ENCODE assay signal across 26 cellular contexts in genomic region chr1:78760858-78761257, GRCh38.
DNase-seq lines count a peak whose midpoint lies in the region; ATAC-seq and TF ChIP-seq lines count a peak whose summit lies in the region.
"Had no signal": no experiment of that assay in that cellular context is flagged by ENCODE, and none has a peak within 500 bp of the region (broad histone marks: within the 10 kb centered on the region; RNA-seq: fewer than 3 reads in every experiment).

No MANE protein-coding gene starts in this region.

- no peak overlapping the region for H3K27ac Mint-ChIP-seq in HFFc6
- no peak overlapping the region for H3K27ac Mint-ChIP-seq in activated CD4-positive, alpha-beta memory T cell treated with anti-CD3 and anti-CD28 coated beads for 36 hours
- no peak overlapping the region for H3K27ac Mint-ChIP-seq in activated CD4-positive, alpha-beta memory T cell treated with anti-CD3 and anti-CD28 coated beads, Interleukin-2, amount 10 ng/mL, durations not matched to agents 7 days and 5 days
- H3K27ac Mint-ChIP-seq: activated naive CD8-positive, alpha-beta T cell treated with anti-CD3 and anti-CD28 coated beads, Interleukin-2, amount 10 ng/mL, durations not matched to agents 7 days and 5 days; stimulated activated effector memory CD8-positive, alpha-beta T cell treated with anti-CD3 and anti-CD28 coated beads, Interleukin-12 subunit alpha, Interleukin-12 subunit beta, amount 100 ng/mL, for 72 hours had no signal

- CTCF ChIA-PET in A673 (lab: Charles Lee): no interaction called here
- CTCF ChIA-PET in activated CD4-positive, alpha-beta memory T cell treated with anti-CD3 and anti-CD28 coated beads for 36 hours (lab: Charles Lee): no interaction called here
- CTCF ChIA-PET in activated CD4-positive, alpha-beta memory T cell treated with anti-CD3 and anti-CD28 coated beads, Interleukin-2, amount 10 ng/mL, durations not matched to agents 7 days and 5 days (lab: Charles Lee): no interaction called here

- H3K27ac ChIP-seq in A673 (ENCODE audit: low read depth, low read length, poor library complexity, severe bottlenecking) (no peak overlapping the region), RWPE2 (ENCODE audit: poor library complexity, severe bottlenecking) (no peak overlapping the region)
- H3K27ac ChIP-seq: BLaER1, foreskin keratinocyte, heart right ventricle, pancreas had no signal

- peaks cover 11% of the 10 kb centered on the region for H3K4me1 Mint-ChIP-seq in HFFc6 (ENCODE audit: low read depth)
- no peaks in the 10 kb centered on the region for H3K4me1 Mint-ChIP-seq in activated CD4-positive, alpha-beta memory T cell treated with anti-CD3 and anti-CD28 coated beads for 36 hours (ENCODE audit: low read depth)
- no peaks in the 10 kb centered on the region for H3K4me1 Mint-ChIP-seq in activated CD4-positive, alpha-beta memory T cell treated with anti-CD3 and anti-CD28 coated beads, Interleukin-2, amount 10 ng/mL, durations not matched to agents 7 days and 5 days
- H3K4me1 Mint-ChIP-seq: activated naive CD8-positive, alpha-beta T cell treated with anti-CD3 and anti-CD28 coated beads, Interleukin-2, amount 10 ng/mL, durations not matched to agents 7 days and 5 days; nephron; stimulated activated effector memory CD8-positive, alpha-beta T cell treated with anti-CD3 and anti-CD28 coated beads, Interleukin-12 subunit alpha, Interleukin-12 subunit beta, amount 100 ng/mL, for 72 hours had no signal

- DNase-seq in A673 (ENCODE audit: low spot score) (peak; percentile 14), HFFc6 (peak; percentile 2), RWPE2 (ENCODE audit: low spot score) (no peak), fibroblast of pulmonary artery (ENCODE audit: low read depth) (peak; percentile 8), lower leg skin (ENCODE audit: low spot score in 2 of 2) (no peak), NCI-H187 treated with DMSO at 0.1 percent for 48 hours (lab: John Stamatoyannopoulos, UW) (no peak)
- no peak for DNase-seq in activated CD4-positive, alpha-beta memory T cell treated with anti-CD3 and anti-CD28 coated beads for 36 hours
- no peak for DNase-seq in activated CD4-positive, alpha-beta memory T cell treated with anti-CD3 and anti-CD28 coated beads, Interleukin-2, amount 10 ng/mL, durations not matched to agents 7 days and 5 days
- DNase-seq: activated effector memory CD4-positive, alpha-beta T cell treated with anti-CD3 and anti-CD28 coated beads, Interleukin-2, amount 50 U/mL, for 16 hours; activated naive CD8-positive, alpha-beta T cell treated with anti-CD3 and anti-CD28 coated beads, Interleukin-2, amount 10 ng/mL, durations not matched to agents 7 days and 5 days; effector CD8-positive, alpha-beta T cell; erythroblast; GF-D8; heart right ventricle; KG1; NCI-H1436 treated with DMSO at 0.1 percent for 48 hours; pancreas; right cardiac atrium; stimulated activated CD4-positive, alpha-beta T cell treated with anti-CD3 and anti-CD28 coated beads, Interleukin-4, amount 100 ng/mL, for 24 hours; trophoblast cell had no signal

- TF ChIP-seq POLR2A in lower leg skin (IDR thresholded peaks at IDR 0.05): no peak

- H3K4me1 ChIP-seq in A673 (ENCODE audit: insufficient read depth, low read length, poor library complexity, severe bottlenecking) (peaks cover 12% of the 10 kb centered on the region), RWPE2 (ENCODE audit: insufficient read depth, poor library complexity, severe bottlenecking) (no peaks in the 10 kb centered on the region)
- H3K4me1 ChIP-seq: BLaER1, heart right ventricle, pancreas had no signal

- no peaks in the 10 kb centered on the region for H3K27me3 ChIP-seq in A673 (replicated peaks; ENCODE audit: insufficient read depth, low read depth, low read length, poor library complexity)
- no peaks in the 10 kb centered on the region for H3K27me3 ChIP-seq in RWPE2 (ENCODE audit: insufficient read depth, poor library complexity, severe bottlenecking)
- H3K27me3 ChIP-seq: BLaER1, foreskin keratinocyte, heart right ventricle, pancreas had no signal

- no TSS peak for BruUV-seq in A673 (replicated peaks; lab: Mats Ljungman, UMichigan)

- H3K9me3 ChIP-seq in A673 (ENCODE audit: low read depth, low read length, poor library complexity, severe bottlenecking) (no peaks in the 10 kb centered on the region), RWPE2 (ENCODE audit: severe bottlenecking) (peaks cover 3% of the 10 kb centered on the region)
- H3K9me3 ChIP-seq: pancreas had no signal

- H3K36me3 Mint-ChIP-seq in HFFc6 (ENCODE audit: low read depth): peaks cover 2% of the 10 kb centered on the region
- no peaks in the 10 kb centered on the region for H3K36me3 Mint-ChIP-seq in activated CD4-positive, alpha-beta memory T cell treated with anti-CD3 and anti-CD28 coated beads for 36 hours
- H3K36me3 Mint-ChIP-seq in activated CD4-positive, alpha-beta memory T cell treated with anti-CD3 and anti-CD28 coated beads, Interleukin-2, amount 10 ng/mL, durations not matched to agents 7 days and 5 days (ENCODE audit: low read depth): no peaks in the 10 kb centered on the region
- H3K36me3 Mint-ChIP-seq: activated naive CD8-positive, alpha-beta T cell treated with anti-CD3 and anti-CD28 coated beads, Interleukin-2, amount 10 ng/mL, durations not matched to agents 7 days and 5 days; stimulated activated effector memory CD8-positive, alpha-beta T cell treated with anti-CD3 and anti-CD28 coated beads, Interleukin-12 subunit alpha, Interleukin-12 subunit beta, amount 100 ng/mL, for 72 hours had no signal

- peak; percentile 45; the same call in 1 of the 3 replicates for ATAC-seq in RWPE2 (ENCODE audit: low read depth)
- ATAC-seq: foreskin keratinocyte; heart right ventricle; pancreas; right cardiac atrium; Right ventricle myocardium inferior; stimulated activated effector memory CD8-positive, alpha-beta T cell treated with anti-CD3 and anti-CD28 coated beads, Interleukin-12 subunit alpha, Interleukin-12 subunit beta, amount 100 ng/mL, for 72 hours had no signal

- no peak overlapping the region for H3K4me3 ChIP-seq in A673 (ENCODE audit: low read depth, low read length, poor library complexity, severe bottlenecking)
- no peak overlapping the region for H3K4me3 ChIP-seq in RWPE2 (ENCODE audit: severe bottlenecking)
- H3K4me3 ChIP-seq in fibroblast of pulmonary artery (replicated peaks; ENCODE audit: low read depth, low read length): no peak overlapping the region
- no peak overlapping the region for H3K4me3 ChIP-seq in lower leg skin (ENCODE audit: low read depth, poor library complexity, severe bottlenecking)
- H3K4me3 ChIP-seq: BLaER1, heart right ventricle, lung, pancreas had no signal

- TF ChIP-seq CTCF in A673 (conservative IDR thresholded peaks at IDR 0.05; ENCODE audit: low read depth, low read length): no peak
- no peak for TF ChIP-seq CTCF in HFFc6 (IDR thresholded peaks at IDR 0.05)
- no peak for TF ChIP-seq CTCF in RWPE2 (IDR thresholded peaks at IDR 0.05; ENCODE audit: poor library complexity, severe bottlenecking)
- no peak for TF ChIP-seq CTCF in fibroblast of pulmonary artery (IDR thresholded peaks at IDR 0.05; ENCODE audit: low read length, missing control alignments)
- TF ChIP-seq CTCF in lower leg skin (IDR thresholded peaks at IDR 0.05): no peak

- WGBS in lower leg skin, 2 donors: 53 to 61% methylated on average over 2 of the region's 2 CpGs

- POLR2A ChIA-PET in A673 (lab: Charles Lee; ENCODE audit: low non-redundant PET): no interaction called here
- POLR2A ChIA-PET in activated CD4-positive, alpha-beta memory T cell treated with anti-CD3 and anti-CD28 coated beads for 36 hours (lab: Charles Lee): no interaction called here
- POLR2A ChIA-PET in activated CD4-positive, alpha-beta memory T cell treated with anti-CD3 and anti-CD28 coated beads, Interleukin-2, amount 10 ng/mL, durations not matched to agents 7 days and 5 days (lab: Charles Lee): no interaction called here

- intact Hi-C loops in A673 (cut with micrococcal nuclease; ENCODE audit: unreplicated experiment) (no loop called here), lower leg skin (cut with DNase I; ENCODE audit: low total_unique reads) (no loop called here)
- intact Hi-C loops in activated CD4-positive, alpha-beta memory T cell treated with anti-CD3 and anti-CD28 coated beads for 36 hours (cut with micrococcal nuclease): no loop called here

- H3K27me3 Mint-ChIP-seq in HFFc6 (ENCODE audit: insufficient read depth): no peaks in the 10 kb centered on the region
- no peaks in the 10 kb centered on the region for H3K27me3 Mint-ChIP-seq in activated CD4-positive, alpha-beta memory T cell treated with anti-CD3 and anti-CD28 coated beads for 36 hours
- H3K27me3 Mint-ChIP-seq in activated CD4-positive, alpha-beta memory T cell treated with anti-CD3 and anti-CD28 coated beads, Interleukin-2, amount 10 ng/mL, durations not matched to agents 7 days and 5 days: no peaks in the 10 kb centered on the region
- H3K27me3 Mint-ChIP-seq: activated naive CD8-positive, alpha-beta T cell treated with anti-CD3 and anti-CD28 coated beads, Interleukin-2, amount 10 ng/mL, durations not matched to agents 7 days and 5 days had no signal

- H3K36me3 ChIP-seq in A673 (ENCODE audit: insufficient read depth, low read length, poor library complexity, severe bottlenecking): no peaks in the 10 kb centered on the region
- no peaks in the 10 kb centered on the region for H3K36me3 ChIP-seq in RWPE2 (ENCODE audit: low read depth)
- H3K36me3 ChIP-seq: BLaER1, heart right ventricle, pancreas had no signal

- H3K9me3 Mint-ChIP-seq in HFFc6: peaks cover 2% of the 10 kb centered on the region
- peaks cover 5% of the 10 kb centered on the region for H3K9me3 Mint-ChIP-seq in activated CD4-positive, alpha-beta memory T cell treated with anti-CD3 and anti-CD28 coated beads for 36 hours
- H3K9me3 Mint-ChIP-seq in activated CD4-positive, alpha-beta memory T cell treated with anti-CD3 and anti-CD28 coated beads, Interleukin-2, amount 10 ng/mL, durations not matched to agents 7 days and 5 days: no peaks in the 10 kb centered on the region
- H3K9me3 Mint-ChIP-seq: activated naive CD8-positive, alpha-beta T cell treated with anti-CD3 and anti-CD28 coated beads, Interleukin-2, amount 10 ng/mL, durations not matched to agents 7 days and 5 days had no signal

- peak overlapping the region; percentile 18; the same call in 1 of the 2 replicates for H3K4me3 Mint-ChIP-seq in HFFc6
- H3K4me3 Mint-ChIP-seq in activated CD4-positive, alpha-beta memory T cell treated with anti-CD3 and anti-CD28 coated beads for 36 hours: no peak overlapping the region
- no peak overlapping the region for H3K4me3 Mint-ChIP-seq in activated CD4-positive, alpha-beta memory T cell treated with anti-CD3 and anti-CD28 coated beads, Interleukin-2, amount 10 ng/mL, durations not matched to agents 7 days and 5 days
- H3K4me3 Mint-ChIP-seq: activated naive CD8-positive, alpha-beta T cell treated with anti-CD3 and anti-CD28 coated beads, Interleukin-2, amount 10 ng/mL, durations not matched to agents 7 days and 5 days; nephron; stimulated activated effector memory CD8-positive, alpha-beta T cell treated with anti-CD3 and anti-CD28 coated beads, Interleukin-12 subunit alpha, Interleukin-12 subunit beta, amount 100 ng/mL, for 72 hours had no signal

Comparison
In these comparisons a context has a peak if more than half of its experiments do, and no peak if none do; other contexts are left out.
1. DNase-seq: peak in A673 (single experiment), HFFc6 (single experiment) and fibroblast of pulmonary artery (single experiment); none in RWPE2 (single experiment), lower leg skin (0 of 2), NCI-H187 treated with DMSO at 0.1 percent for 48 hours (single experiment), activated CD4-positive, alpha-beta memory T cell treated with anti-CD3 and anti-CD28 coated beads for 36 hours (single experiment) and activated CD4-positive, alpha-beta memory T cell treated with anti-CD3 and anti-CD28 coated beads, Interleukin-2, amount 10 ng/mL, durations not matched to agents 7 days and 5 days (single experiment).